1 cellular context compared by ENCODE assay signal in the genomic region with DNA sequence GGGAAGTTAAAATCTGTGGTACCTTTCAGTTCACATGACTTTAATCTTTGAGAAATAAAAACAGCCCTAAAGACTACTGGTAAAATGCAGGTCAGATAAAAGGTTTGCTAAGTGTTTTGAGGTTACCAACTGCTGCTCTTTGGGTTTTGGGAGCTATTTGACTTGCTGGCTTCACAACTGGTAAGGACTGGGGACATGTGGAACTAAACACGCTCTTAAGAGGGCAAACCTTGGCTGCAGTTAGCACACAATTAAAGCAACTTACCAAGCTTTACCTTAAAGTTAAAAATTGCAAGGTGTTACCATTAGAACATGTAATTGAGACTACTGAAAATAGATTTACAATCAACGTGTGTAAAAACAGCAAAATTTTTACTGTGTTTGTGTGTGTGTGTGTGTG.
TF ChIP-seq lines count a peak whose summit lies in the region.

No MANE protein-coding gene starts in this region.

TF ChIP-seq in IMR-90, 13 proteins besides CTCF, POLR2A, EP300 and RAD21 (continued from another document):
- TF ChIP-seq MAFK (IDR thresholded peaks at IDR 0.05; ENCODE audit: low read depth, low read length), result no peak
TF ChIP-seq in IMR-90: peak in this region for 0.
